ENCODE assay signal across 9 cellular contexts in the genomic region with DNA sequence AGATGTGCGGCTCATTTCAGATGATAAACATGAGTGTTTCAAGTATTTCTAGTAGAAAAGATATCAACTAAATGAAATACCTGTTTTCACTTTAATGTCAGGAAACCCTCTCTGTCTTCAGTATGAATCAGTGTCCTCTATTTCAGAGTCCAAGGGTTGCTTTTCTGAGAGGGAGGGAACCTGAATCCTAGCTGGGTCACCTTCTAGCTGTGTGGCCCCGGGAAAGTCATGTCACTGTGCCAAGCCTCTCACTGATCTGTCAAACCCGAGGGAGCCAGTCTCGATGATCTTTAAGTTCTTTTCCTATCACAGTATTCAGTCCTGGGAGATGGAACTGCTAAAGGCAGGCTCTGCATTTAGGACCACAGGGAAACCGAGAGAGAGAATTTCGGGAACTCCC.
"Had no signal": no experiment of that assay in that cellular context is flagged by ENCODE, and none has a peak within 500 bp of the region (broad histone marks: within the 10 kb centered on the region; RNA-seq: fewer than 3 reads in every experiment).

No MANE protein-coding gene starts in this region.

- H3K27me3 Mint-ChIP-seq: IgD-negative memory B cell had no signal

- H3K9me3 Mint-ChIP-seq: IgD-negative memory B cell had no signal

- H3K27ac ChIP-seq: GM23248, HL-60 had no signal

- H3K4me3 ChIP-seq: GM23248, HAP-1 had no signal

- H3K36me3 Mint-ChIP-seq: IgD-negative memory B cell had no signal

- H3K9me3 ChIP-seq: HAP-1 had no signal

- H3K4me1 ChIP-seq: HAP-1 had no signal

- H3K4me1 Mint-ChIP-seq: IgD-negative memory B cell had no signal

- H3K4me3 Mint-ChIP-seq: HFFc6, IgD-negative memory B cell had no signal

- H3K27ac Mint-ChIP-seq: HFFc6, IgD-negative memory B cell had no signal

- H3K9ac ChIP-seq: GM23248 had no signal

- DNase-seq: GM23248, GOT3, H7, HFFc6 had no signal

- H3K36me3 ChIP-seq: HAP-1 had no signal

- ATAC-seq: HCT116, HepG2 had no signal
